9 cellular contexts compared by ENCODE assay signal in the genomic region with DNA sequence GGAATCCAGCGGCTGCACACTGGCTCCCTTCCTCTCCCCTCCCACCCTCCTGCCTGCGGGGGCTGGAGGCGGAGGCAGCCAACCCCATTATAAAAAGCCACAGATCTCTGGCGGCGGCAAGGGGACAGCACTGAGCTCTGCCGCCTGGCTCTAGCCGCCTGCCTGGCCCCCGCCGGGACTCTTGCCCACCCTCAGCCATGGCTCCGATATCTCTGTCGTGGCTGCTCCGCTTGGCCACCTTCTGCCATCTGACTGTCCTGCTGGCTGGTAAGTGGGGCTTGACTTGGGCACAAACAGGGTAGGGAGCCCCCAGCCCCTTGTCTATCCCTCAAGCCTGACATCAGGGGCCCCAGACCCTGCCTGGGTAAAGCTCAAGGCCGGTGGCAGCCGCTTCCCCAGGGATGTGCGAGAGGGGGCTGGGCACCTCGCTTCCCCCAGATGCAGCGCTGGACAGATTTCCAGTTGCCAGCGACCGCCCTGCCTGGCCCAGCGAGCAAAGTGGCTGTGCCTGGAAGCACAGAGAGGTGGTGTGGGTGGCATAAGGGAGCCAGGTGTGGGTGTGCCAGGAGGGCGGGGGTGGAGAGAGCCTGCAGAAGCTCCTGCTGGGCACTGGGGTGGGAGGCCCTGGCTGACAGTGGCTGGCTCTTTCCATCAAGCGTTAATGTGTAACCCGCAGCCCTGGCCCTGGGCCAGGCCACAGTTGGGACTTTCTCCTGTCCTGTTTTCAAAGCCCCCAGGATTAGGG. TPM values are rescaled to one million over a fixed set of nuclear protein-coding genes. Genes with fewer than 3 reads are reported as not detected.
A peak's percentile ranks its signal among the peaks of the same experiment; 100 is the strongest.
DNase-seq lines count a peak whose midpoint lies in the region; ATAC-seq and TF ChIP-seq lines count a peak whose summit lies in the region.
"Had no signal": no experiment of that assay in that cellular context is flagged by ENCODE, and none has a peak within 500 bp of the region (broad histone marks: within the 10 kb centered on the region; RNA-seq: fewer than 3 reads in every experiment).

TSS of gene CX3CL1 (plus strand) at position 119 of the 745 bp plus-strand sequence. CDS start at position 198, 79 bp downstream.

- CTCF ChIA-PET in Calu3 (lab: Charles Lee) = interaction anchor here (0.8 to 1.5 kb wide), 7 partner anchors 9 to 72 kb away, joined by 3 to 6 read pairs (median 4); no protein-coding TSS in a partner anchor

- DNase-seq in Calu3 (peak; percentile 74), SJCRH30 (peak; percentile 74 to 77), glomerular visceral epithelial cell (ENCODE audit: extremely low spot score) (peak; percentile 70), occipital lobe (lab: John Stamatoyannopoulos, UW) (peak; percentile 78)
- DNase-seq in effector CD8-positive, alpha-beta T cell (lab: John Stamatoyannopoulos, UW) = no peak
- no peak for DNase-seq in activated CD4-positive, alpha-beta T cell treated with anti-CD3 and anti-CD28 coated beads for 4 hours

- H3K36me3 Mint-ChIP-seq in Calu3 (ENCODE audit: insufficient read depth, unreplicated experiment) = peaks cover 9% of the 10 kb centered on the region
- H3K36me3 Mint-ChIP-seq: activated naive CD8-positive, alpha-beta T cell had no signal

- intact Hi-C loops in Calu3 (cut with micrococcal nuclease; ENCODE audit: unreplicated experiment) = no loop called here

- BruUV-seq in Calu3 (replicated peaks; lab: Mats Ljungman, UMichigan) = no TSS peak

- H3K4me3 Mint-ChIP-seq in Calu3 (ENCODE audit: low read depth, unreplicated experiment) = peak within 1 kb of the TSS; percentile 63
- H3K4me3 Mint-ChIP-seq: activated naive CD8-positive, alpha-beta T cell had no signal

- no peaks in the 10 kb centered on the region; the same call in none of the 2 replicates for H3K27me3 ChIP-seq in SJCRH30

- no peaks in the 10 kb centered on the region for H3K9me3 Mint-ChIP-seq in Calu3 (ENCODE audit: low read depth, unreplicated experiment)

- H3K27ac Mint-ChIP-seq in Calu3 (ENCODE audit: unreplicated experiment) = peak within 1 kb of the TSS; percentile 69
- H3K27ac Mint-ChIP-seq: activated naive CD8-positive, alpha-beta T cell had no signal

- H3K36me3 ChIP-seq in SJCRH30 = no peaks in the 10 kb centered on the region

- H3K9me3 ChIP-seq in SJCRH30 (replicated peaks) = no peaks in the 10 kb centered on the region

- ATAC-seq in HG02678 (IDR thresholded peaks at IDR 0.05; ENCODE audit: unreplicated experiment) = no peak
- no peak for ATAC-seq in GM21619 (IDR thresholded peaks at IDR 0.05; ENCODE audit: unreplicated experiment)

- H3K27me3 Mint-ChIP-seq in Calu3 (ENCODE audit: unreplicated experiment) = no peaks in the 10 kb centered on the region
- H3K27me3 Mint-ChIP-seq: activated naive CD8-positive, alpha-beta T cell had no signal

- TF ChIP-seq CTCF in Calu3 (IDR thresholded peaks at IDR 0.05; ENCODE audit: unreplicated experiment) = no peak

- peaks cover 52% of the 10 kb centered on the region for H3K4me1 Mint-ChIP-seq in Calu3 (ENCODE audit: low read depth, unreplicated experiment)

- peak within 1 kb of the TSS; percentile 45 for H3K4me3 ChIP-seq in SJCRH30

- H3K27ac ChIP-seq in SJCRH30 = no peak within 1 kb of the TSS

- H3K4me1 ChIP-seq in SJCRH30 = peaks cover 14% of the 10 kb centered on the region

RNA-seq across cellular contexts. Expression of gene CX3CL1, which starts in this region (rescaled TPM):
- total RNA-seq in Calu3 (2022) = 17.6 and 41.4 TPM in 2 replicates
- total RNA-seq in SJCRH30 (2014; rRNA removed; shearing (Covaris generic)) = 0.38 and 0.69 TPM in 2 replicates
- total RNA-seq in occipital lobe = 2.5 TPM

Comparison
In these comparisons a context has a peak if more than half of its experiments do, and no peak if none do; other contexts are left out.
1. Peak in DNase-seq and H3K4me3 ChIP-seq in SJCRH30; RNA of the gene not detected or under 1 TPM.
2. DNase-seq: peak in Calu3 (single experiment), glomerular visceral epithelial cell (single experiment) and occipital lobe (single experiment); none in effector CD8-positive, alpha-beta T cell (single experiment) and activated CD4-positive, alpha-beta T cell treated with anti-CD3 and anti-CD28 coated beads for 4 hours (0 of 2).